ENCODE assay signal across 8 cellular contexts in the genomic region with DNA sequence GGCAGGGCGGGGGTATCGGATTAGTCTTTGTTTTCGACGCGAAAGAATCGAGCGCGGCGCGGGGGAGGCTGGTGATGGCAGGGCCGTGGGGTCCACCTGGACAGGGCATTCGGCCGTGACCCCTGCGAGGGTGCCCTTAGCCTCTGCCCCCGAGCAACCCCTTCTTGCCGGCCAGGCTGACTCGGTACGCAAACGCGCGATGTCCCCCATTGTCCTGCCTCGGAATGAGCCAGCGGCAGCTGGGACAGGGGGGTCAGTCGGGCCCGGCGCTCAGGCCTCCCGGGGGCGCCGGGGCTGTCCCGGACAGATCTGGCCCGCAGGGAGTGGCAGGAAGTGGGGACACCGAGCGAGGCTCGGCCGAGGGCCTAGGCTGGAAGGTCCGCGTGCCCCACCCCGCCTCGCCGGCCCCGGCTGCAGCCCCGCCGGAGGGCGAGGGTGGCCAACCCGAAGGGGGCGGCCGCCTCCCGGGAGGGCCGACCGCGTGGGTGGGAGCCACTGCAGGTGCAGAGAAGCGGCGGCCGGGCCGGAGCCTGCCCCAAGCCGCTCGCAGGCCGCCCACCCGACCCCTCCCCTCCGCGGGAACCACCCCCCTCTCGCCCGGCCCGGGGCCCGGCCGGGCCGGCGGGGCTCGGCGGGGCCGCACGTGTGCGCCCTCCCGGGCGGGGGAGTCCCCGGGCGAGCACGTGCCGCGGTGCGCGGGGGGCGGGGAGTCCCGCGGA. TPM values are rescaled to one million over a fixed set of nuclear protein-coding genes. Genes with fewer than 3 reads are reported as not detected.
A peak's percentile ranks its signal among the peaks of the same experiment; 100 is the strongest.
DNase-seq lines count a peak whose midpoint lies in the region; ATAC-seq and TF ChIP-seq lines count a peak whose summit lies in the region.

Gene TET3, plus strand, starts transcription at position 708 of the 719 bp plus-strand sequence. CDS start 1,494 bp downstream, outside the sequence.

- H3K4me3 Mint-ChIP-seq in CD4-positive, alpha-beta T cell = peak within 1 kb of the TSS; percentile 91
- peak within 1 kb of the TSS; percentile 88 for H3K4me3 Mint-ChIP-seq in natural killer cell treated with Interleukin-12 subunit alpha and Interleukin-12 subunit beta and Interleukin-15 and Interleukin-18, amount 100 ng/mL, for 72 hours

- no peaks in the 10 kb centered on the region for H3K9me3 Mint-ChIP-seq in CD4-positive, alpha-beta T cell
- H3K9me3 Mint-ChIP-seq in natural killer cell treated with Interleukin-12 subunit alpha and Interleukin-12 subunit beta and Interleukin-15 and Interleukin-18, amount 100 ng/mL, for 72 hours = no peaks in the 10 kb centered on the region

- CTCF ChIA-PET in CD4-positive, alpha-beta T cell (lab: Charles Lee) = no interaction called here
- CTCF ChIA-PET in activated CD8-positive, alpha-beta memory T cell treated with anti-CD3 and anti-CD28 coated beads for 36 hours (lab: Charles Lee) = interaction anchor here (1.5 to 1.9 kb wide), 2 partner anchors 13 to 21 kb away, joined by 4 to 5 read pairs; no protein-coding TSS in a partner anchor

- no peaks in the 10 kb centered on the region for H3K27me3 ChIP-seq in CD4-positive, alpha-beta T cell (ENCODE audit: control insufficient read depth, insufficient read depth, low read length)
- H3K27me3 ChIP-seq in HUES6 (ENCODE audit: control insufficient read depth, insufficient read depth, low read length) (peaks cover 68% of the 10 kb centered on the region), esophagus muscularis mucosa (peaks cover 0 to 10% (median 0%) of the 10 kb centered on the region in 4 donors), vagina (no peaks in the 10 kb centered on the region)

- no peak for TF ChIP-seq EP300 in esophagus muscularis mucosa (IDR thresholded peaks at IDR 0.05)

- H3K4me1 Mint-ChIP-seq in CD4-positive, alpha-beta T cell (ENCODE audit: low read depth) = peaks cover 80% of the 10 kb centered on the region
- peaks cover 62 to 65% of the 10 kb centered on the region in 2 donors for H3K4me1 Mint-ChIP-seq in natural killer cell treated with Interleukin-12 subunit alpha and Interleukin-12 subunit beta and Interleukin-15 and Interleukin-18, amount 100 ng/mL, for 72 hours (ENCODE audit: low read depth in 2 of 2)

- H3K36me3 Mint-ChIP-seq in CD4-positive, alpha-beta T cell (ENCODE audit: low read depth) = peaks cover 14% of the 10 kb centered on the region
- no peaks in the 10 kb centered on the region for H3K36me3 Mint-ChIP-seq in natural killer cell treated with Interleukin-12 subunit alpha and Interleukin-12 subunit beta and Interleukin-15 and Interleukin-18, amount 100 ng/mL, for 72 hours

- peak within 1 kb of the TSS; percentile 76 for H3K9ac ChIP-seq in HUES6 (ENCODE audit: low read length)

- peaks cover 49% of the 10 kb centered on the region for H3K4me1 ChIP-seq in HUES6 (ENCODE audit: control insufficient read depth, insufficient read depth, low read length)
- H3K4me1 ChIP-seq in esophagus muscularis mucosa = peaks cover 60 to 67% (median 65%) of the 10 kb centered on the region in 4 donors
- H3K4me1 ChIP-seq in vagina = peaks cover 81% of the 10 kb centered on the region

- H3K27ac Mint-ChIP-seq in CD4-positive, alpha-beta T cell = peak within 1 kb of the TSS; percentile 81
- H3K27ac Mint-ChIP-seq in natural killer cell treated with Interleukin-12 subunit alpha and Interleukin-12 subunit beta and Interleukin-15 and Interleukin-18, amount 100 ng/mL, for 72 hours = peak within 1 kb of the TSS; percentile 78 to 87

- TF ChIP-seq POLR2A in esophagus muscularis mucosa (IDR thresholded peaks at IDR 0.05; ENCODE audit: low read depth) (no peak), vagina (IDR thresholded peaks at IDR 0.05) (no peak)

- no peaks in the 10 kb centered on the region for H3K27me3 Mint-ChIP-seq in CD4-positive, alpha-beta T cell
- H3K27me3 Mint-ChIP-seq in natural killer cell treated with Interleukin-12 subunit alpha and Interleukin-12 subunit beta and Interleukin-15 and Interleukin-18, amount 100 ng/mL, for 72 hours = peaks cover 17 to 21% of the 10 kb centered on the region in 2 donors

- POLR2A ChIA-PET in CD4-positive, alpha-beta T cell (lab: Charles Lee) = interaction anchor here (1.0 to 4.4 kb wide), 6 partner anchors 14 to 194 kb away, joined by 3 to 36 read pairs (median 6); partner anchors contain the start of genes MOB1A and STAMBP
- POLR2A ChIA-PET in activated CD8-positive, alpha-beta memory T cell treated with anti-CD3 and anti-CD28 coated beads for 36 hours (lab: Charles Lee) = no interaction called here

- ATAC-seq in CD4-positive, alpha-beta T cell (ENCODE audit: poor library complexity) = peak; percentile 61
- peak; percentile 45 for ATAC-seq in GM19372 (IDR thresholded peaks at IDR 0.05; ENCODE audit: low read depth, unreplicated experiment)
- peak; percentile 52 to 63 for ATAC-seq in natural killer cell treated with Interleukin-12 subunit alpha and Interleukin-12 subunit beta and Interleukin-15 and Interleukin-18, amount 100 ng/mL, for 72 hours

- peak within 1 kb of the TSS; percentile 69 for H3K4me3 ChIP-seq in HUES6 (ENCODE audit: low read depth, low read length)
- H3K4me3 ChIP-seq in esophagus muscularis mucosa = peak within 1 kb of the TSS; percentile 59 to 76 (median 66)
- peak within 1 kb of the TSS; percentile 62 to 76 for H3K4me3 ChIP-seq in vagina

- DNase-seq in CD4-positive, alpha-beta T cell = peak in 2 of 10 experiments; percentile 49 to 75
- DNase-seq in esophagus muscularis mucosa (ENCODE audit: extremely low spot score) = no peak
- peak; percentile 76 for DNase-seq in natural killer cell treated with Interleukin-12 subunit alpha and Interleukin-12 subunit beta and Interleukin-15 and Interleukin-18, amount 100 ng/mL, for 72 hours (ENCODE audit: low spot score)
- DNase-seq in vagina (ENCODE audit: extremely low spot score in 2 of 2) = no peak
- DNase-seq in HK-2 (ENCODE audit: unreplicated experiment) = no peak

- H3K36me3 ChIP-seq in HUES6 (ENCODE audit: control insufficient read depth, insufficient read depth, low read length) = no peaks in the 10 kb centered on the region
- peaks cover 0 to 4% (median 0%) of the 10 kb centered on the region in 4 donors for H3K36me3 ChIP-seq in esophagus muscularis mucosa
- no peaks in the 10 kb centered on the region for H3K36me3 ChIP-seq in vagina

- 6% methylated on average over 24 of the region's 85 CpGs for WGBS in esophagus muscularis mucosa

- no peaks in the 10 kb centered on the region for H3K9me3 ChIP-seq in CD4-positive, alpha-beta T cell (ENCODE audit: control insufficient read depth, low read length)
- H3K9me3 ChIP-seq in HUES6 (ENCODE audit: control insufficient read depth, insufficient read depth, low read depth, low read length) = no peaks in the 10 kb centered on the region
- H3K9me3 ChIP-seq in esophagus muscularis mucosa = no peaks in the 10 kb centered on the region
- H3K9me3 ChIP-seq in vagina = no peaks in the 10 kb centered on the region

- peak within 1 kb of the TSS; percentile 64 for H3K27ac ChIP-seq in CD4-positive, alpha-beta T cell (ENCODE audit: low read depth, low read length)
- H3K27ac ChIP-seq in HUES6 (ENCODE audit: low read depth, low read length) (no peak within 1 kb of the TSS; the same call in 1 of the 2 replicates), esophagus muscularis mucosa (replicated peaks in 1 of 4) (peak within 1 kb of the TSS; percentile 64 to 71 (median 68)), vagina (peak within 1 kb of the TSS; percentile 83)

- intact Hi-C loops in CD4-positive, alpha-beta T cell (cut with DNase I, micrococcal nuclease) = loop anchor here (10.0 kb wide), 1 partner anchor 160 kb away; the partner anchor contains the start of gene STAMBP (in 2 of the 2)
- intact Hi-C loops in esophagus muscularis mucosa (cut with DNase I) (loop anchor here (10.0 kb wide), 1 partner anchor 160 kb away; the partner anchor contains the start of gene STAMBP), vagina (cut with DNase I) (no loop called here)

- no peak for TF ChIP-seq CTCF in CD4-positive, alpha-beta T cell (IDR thresholded peaks at IDR 0.05)
- no peak for TF ChIP-seq CTCF in esophagus muscularis mucosa (IDR thresholded peaks at IDR 0.05)
- TF ChIP-seq CTCF in vagina (IDR thresholded peaks at IDR 0.05) = no peak

RNA-seq across cellular contexts. Expression of gene TET3, which starts in this region (rescaled TPM):
- 10 to 100 TPM; 22.2 to 24.1 TPM for total RNA-seq in CD4-positive, alpha-beta T cell
- 10 to 100 TPM; 14.9 to 15.0 TPM for total RNA-seq in activated CD8-positive, alpha-beta memory T cell treated with anti-CD3 and anti-CD28 coated beads for 36 hours
- 1 to 10 TPM; 5.4 to 6.7 (median 6.1) TPM for total RNA-seq in esophagus muscularis mucosa
- 10 to 100 TPM; 29.3 to 70.3 TPM for total RNA-seq in natural killer cell treated with Interleukin-12 subunit alpha and Interleukin-12 subunit beta and Interleukin-15 and Interleukin-18, amount 100 ng/mL, for 72 hours
- total RNA-seq in vagina = 12.3 TPM
